ENCODE assay signal across 1 cellular context in genomic region chr19:49155005-49155826, GRCh38.
TF ChIP-seq lines count a peak whose summit lies in the region.

Gene HRC (minus strand): TSS chr19:49155396. CDS start chr19:49155237, 159 bp downstream.

TF ChIP-seq in HepG2, 621 proteins besides CTCF, POLR2A, EP300 and RAD21 (continued from another document and continues in another):
- TF ChIP-seq ZNF263 (CRISPR knock-in tag; IDR thresholded peaks at IDR 0.05) (0 out of 2 replicates have a peak, but pooled peaks have one; percentile 30), KDM5A (IDR thresholded peaks at IDR 0.05; ENCODE audit: borderline replicate concordance, low read length) (no peak), RXRB (CRISPR knock-in tag; IDR thresholded peaks at IDR 0.05; ENCODE audit: borderline replicate concordance) (peak; percentile 50; the same call in 1 of the 2 replicates), BRD4 (CRISPR knock-in tag; IDR thresholded peaks at IDR 0.05) (no peak), ERF (CRISPR knock-in tag; IDR thresholded peaks at IDR 0.05) (peak; percentile 58; the same call in 1 of the 2 replicates), ZSCAN21 (CRISPR knock-in tag; IDR thresholded peaks at IDR 0.05; ENCODE audit: borderline replicate concordance) (0 out of 2 replicates have a peak, but pooled peaks have one; percentile 34), GZF1 (CRISPR knock-in tag; IDR thresholded peaks at IDR 0.05) (no peak), GABPA (IDR thresholded peaks at IDR 0.05; ENCODE audit: low read depth, low read length) (0 out of 2 replicates have a peak, but pooled peaks have one; percentile 6), GABPA (CRISPR knock-in tag; IDR thresholded peaks at IDR 0.05; ENCODE audit: low read depth) (peak; percentile 59), ZNF574 (CRISPR knock-in tag; IDR thresholded peaks at IDR 0.05) (peak; percentile 36), ZNF326 (CRISPR knock-in tag; IDR thresholded peaks at IDR 0.05; ENCODE audit: borderline replicate concordance) (no peak), BRF2 (CRISPR knock-in tag; IDR thresholded peaks at IDR 0.05) (no peak), ZNF557 (CRISPR knock-in tag; IDR thresholded peaks at IDR 0.05) (no peak), ZNF430 (CRISPR knock-in tag; IDR thresholded peaks at IDR 0.05) (peak; percentile 49; the same call in 1 of the 2 replicates), TBX2 (CRISPR knock-in tag; IDR thresholded peaks at IDR 0.05; ENCODE audit: borderline replicate concordance) (peak; percentile 33; the same call in 1 of the 2 replicates), TBP (CRISPR knock-in tag; IDR thresholded peaks at IDR 0.05) (no peak), GATA4 (IDR thresholded peaks at IDR 0.05; ENCODE audit: borderline replicate concordance, low read depth) (no peak), ZNF235 (CRISPR knock-in tag; IDR thresholded peaks at IDR 0.05; ENCODE audit: borderline replicate concordance) (no peak), FOXA3 (CRISPR knock-in tag; IDR thresholded peaks at IDR 0.05) (peak; percentile 29; the same call in 1 of the 2 replicates), ZNF230 (CRISPR knock-in tag; IDR thresholded peaks at IDR 0.05) (peak; percentile 45; the same call in 1 of the 2 replicates), ELF1 (CRISPR knock-in tag; IDR thresholded peaks at IDR 0.05) (peak; percentile 72), RARA (CRISPR knock-in tag; IDR thresholded peaks at IDR 0.05) (peak; percentile 62), PHF20 (CRISPR knock-in tag; IDR thresholded peaks at IDR 0.05) (peak; percentile 62), SNRNP70 (IDR thresholded peaks at IDR 0.05; ENCODE audit: low read depth, low read length) (no peak), ELF3 (CRISPR knock-in tag; IDR thresholded peaks at IDR 0.05) (0 out of 2 replicates have a peak, but pooled peaks have one; percentile 26), IRX3 (CRISPR knock-in tag; IDR thresholded peaks at IDR 0.05; ENCODE audit: borderline replicate concordance, low read depth) (no peak), KLF16 (CRISPR knock-in tag; IDR thresholded peaks at IDR 0.05) (0 out of 4 replicates have a peak, but pooled peaks of 1 of the 2 experiments have one; percentile 22), SPEN (CRISPR knock-in tag; IDR thresholded peaks at IDR 0.05; ENCODE audit: low read depth) (peak; percentile 52; the same call in 1 of the 2 replicates), RARG (CRISPR knock-in tag; IDR thresholded peaks at IDR 0.05; ENCODE audit: low read depth) (no peak), ZNF282 (IDR thresholded peaks at IDR 0.05; ENCODE audit: partially characterized antibody) (no peak), POLR2G (IDR thresholded peaks at IDR 0.05; ENCODE audit: low read depth, low read length) (no peak; the same call in 1 of the 2 replicates), TAF15 (IDR thresholded peaks at IDR 0.05; ENCODE audit: low read depth, low read length, poor library complexity, severe bottlenecking) (no peak), ZNF383 (CRISPR knock-in tag; IDR thresholded peaks at IDR 0.05; ENCODE audit: borderline replicate concordance) (no peak), ATF1 (CRISPR knock-in tag; IDR thresholded peaks at IDR 0.05) (no peak), ESRRA (CRISPR knock-in tag; IDR thresholded peaks at IDR 0.05; ENCODE audit: low read depth) (0 out of 2 replicates have a peak, but pooled peaks have one; percentile 33), FOXM1 (CRISPR knock-in tag; IDR thresholded peaks at IDR 0.05) (no peak), ZNF691 (CRISPR knock-in tag; IDR thresholded peaks at IDR 0.05; ENCODE audit: borderline replicate concordance, low read depth) (0 out of 2 replicates have a peak, but pooled peaks have one; percentile 42), SAP130 (CRISPR knock-in tag; IDR thresholded peaks at IDR 0.05; ENCODE audit: low read depth) (peak; percentile 80), CHD4 (IDR thresholded peaks at IDR 0.05; ENCODE audit: borderline replicate concordance, low read length) (no peak), KAT8 (CRISPR knock-in tag; IDR thresholded peaks at IDR 0.05) (peak; percentile 76), ZNF331 (CRISPR knock-in tag; IDR thresholded peaks at IDR 0.05) (peak; percentile 92), FOXO1 (CRISPR knock-in tag; IDR thresholded peaks at IDR 0.05) (peak; percentile 14; the same call in 1 of the 2 replicates), DBP (CRISPR knock-in tag; IDR thresholded peaks at IDR 0.05; ENCODE audit: not compliant biosample characterization) (no peak), ZNF768 (CRISPR knock-in tag; IDR thresholded peaks at IDR 0.05) (peak; percentile 30; the same call in 1 of the 2 replicates), ZNF576 (CRISPR knock-in tag; IDR thresholded peaks at IDR 0.05) (no peak), PHF8 (CRISPR knock-in tag; IDR thresholded peaks at IDR 0.05) (peak; percentile 61)
- TF ChIP-seq, protein P1, sequence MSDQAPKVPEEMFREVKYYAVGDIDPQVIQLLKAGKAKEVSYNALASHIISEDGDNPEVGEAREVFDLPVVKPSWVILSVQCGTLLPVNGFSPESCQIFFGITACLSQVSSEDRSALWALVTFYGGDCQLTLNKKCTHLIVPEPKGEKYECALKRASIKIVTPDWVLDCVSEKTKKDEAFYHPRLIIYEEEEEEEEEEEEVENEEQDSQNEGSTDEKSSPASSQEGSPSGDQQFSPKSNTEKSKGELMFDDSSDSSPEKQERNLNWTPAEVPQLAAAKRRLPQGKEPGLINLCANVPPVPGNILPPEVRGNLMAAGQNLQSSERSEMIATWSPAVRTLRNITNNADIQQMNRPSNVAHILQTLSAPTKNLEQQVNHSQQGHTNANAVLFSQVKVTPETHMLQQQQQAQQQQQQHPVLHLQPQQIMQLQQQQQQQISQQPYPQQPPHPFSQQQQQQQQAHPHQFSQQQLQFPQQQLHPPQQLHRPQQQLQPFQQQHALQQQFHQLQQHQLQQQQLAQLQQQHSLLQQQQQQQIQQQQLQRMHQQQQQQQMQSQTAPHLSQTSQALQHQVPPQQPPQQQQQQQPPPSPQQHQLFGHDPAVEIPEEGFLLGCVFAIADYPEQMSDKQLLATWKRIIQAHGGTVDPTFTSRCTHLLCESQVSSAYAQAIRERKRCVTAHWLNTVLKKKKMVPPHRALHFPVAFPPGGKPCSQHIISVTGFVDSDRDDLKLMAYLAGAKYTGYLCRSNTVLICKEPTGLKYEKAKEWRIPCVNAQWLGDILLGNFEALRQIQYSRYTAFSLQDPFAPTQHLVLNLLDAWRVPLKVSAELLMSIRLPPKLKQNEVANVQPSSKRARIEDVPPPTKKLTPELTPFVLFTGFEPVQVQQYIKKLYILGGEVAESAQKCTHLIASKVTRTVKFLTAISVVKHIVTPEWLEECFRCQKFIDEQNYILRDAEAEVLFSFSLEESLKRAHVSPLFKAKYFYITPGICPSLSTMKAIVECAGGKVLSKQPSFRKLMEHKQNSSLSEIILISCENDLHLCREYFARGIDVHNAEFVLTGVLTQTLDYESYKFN (CRISPR knock-in tag; conservative IDR thresholded peaks at IDR 0.05) = peak; percentile 56
- TF ChIP-seq, protein P2, sequence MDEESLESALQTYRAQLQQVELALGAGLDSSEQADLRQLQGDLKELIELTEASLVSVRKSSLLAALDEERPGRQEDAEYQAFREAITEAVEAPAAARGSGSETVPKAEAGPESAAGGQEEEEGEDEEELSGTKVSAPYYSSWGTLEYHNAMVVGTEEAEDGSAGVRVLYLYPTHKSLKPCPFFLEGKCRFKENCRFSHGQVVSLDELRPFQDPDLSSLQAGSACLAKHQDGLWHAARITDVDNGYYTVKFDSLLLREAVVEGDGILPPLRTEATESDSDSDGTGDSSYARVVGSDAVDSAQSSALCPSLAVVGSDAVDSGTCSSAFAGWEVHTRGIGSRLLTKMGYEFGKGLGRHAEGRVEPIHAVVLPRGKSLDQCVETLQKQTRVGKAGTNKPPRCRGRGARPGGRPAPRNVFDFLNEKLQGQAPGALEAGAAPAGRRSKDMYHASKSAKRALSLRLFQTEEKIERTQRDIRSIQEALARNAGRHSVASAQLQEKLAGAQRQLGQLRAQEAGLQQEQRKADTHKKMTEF (CRISPR knock-in tag; IDR thresholded peaks at IDR 0.05) = 0 out of 2 replicates have a peak, but pooled peaks have one; percentile 47
- TF ChIP-seq, protein P3, sequence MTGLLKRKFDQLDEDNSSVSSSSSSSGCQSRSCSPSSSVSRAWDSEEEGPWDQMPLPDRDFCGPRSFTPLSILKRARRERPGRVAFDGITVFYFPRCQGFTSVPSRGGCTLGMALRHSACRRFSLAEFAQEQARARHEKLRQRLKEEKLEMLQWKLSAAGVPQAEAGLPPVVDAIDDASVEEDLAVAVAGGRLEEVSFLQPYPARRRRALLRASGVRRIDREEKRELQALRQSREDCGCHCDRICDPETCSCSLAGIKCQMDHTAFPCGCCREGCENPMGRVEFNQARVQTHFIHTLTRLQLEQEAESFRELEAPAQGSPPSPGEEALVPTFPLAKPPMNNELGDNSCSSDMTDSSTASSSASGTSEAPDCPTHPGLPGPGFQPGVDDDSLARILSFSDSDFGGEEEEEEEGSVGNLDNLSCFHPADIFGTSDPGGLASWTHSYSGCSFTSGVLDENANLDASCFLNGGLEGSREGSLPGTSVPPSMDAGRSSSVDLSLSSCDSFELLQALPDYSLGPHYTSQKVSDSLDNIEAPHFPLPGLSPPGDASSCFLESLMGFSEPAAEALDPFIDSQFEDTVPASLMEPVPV (CRISPR knock-in tag; IDR thresholded peaks at IDR 0.05) = no peak
- TF ChIP-seq, protein P4, sequence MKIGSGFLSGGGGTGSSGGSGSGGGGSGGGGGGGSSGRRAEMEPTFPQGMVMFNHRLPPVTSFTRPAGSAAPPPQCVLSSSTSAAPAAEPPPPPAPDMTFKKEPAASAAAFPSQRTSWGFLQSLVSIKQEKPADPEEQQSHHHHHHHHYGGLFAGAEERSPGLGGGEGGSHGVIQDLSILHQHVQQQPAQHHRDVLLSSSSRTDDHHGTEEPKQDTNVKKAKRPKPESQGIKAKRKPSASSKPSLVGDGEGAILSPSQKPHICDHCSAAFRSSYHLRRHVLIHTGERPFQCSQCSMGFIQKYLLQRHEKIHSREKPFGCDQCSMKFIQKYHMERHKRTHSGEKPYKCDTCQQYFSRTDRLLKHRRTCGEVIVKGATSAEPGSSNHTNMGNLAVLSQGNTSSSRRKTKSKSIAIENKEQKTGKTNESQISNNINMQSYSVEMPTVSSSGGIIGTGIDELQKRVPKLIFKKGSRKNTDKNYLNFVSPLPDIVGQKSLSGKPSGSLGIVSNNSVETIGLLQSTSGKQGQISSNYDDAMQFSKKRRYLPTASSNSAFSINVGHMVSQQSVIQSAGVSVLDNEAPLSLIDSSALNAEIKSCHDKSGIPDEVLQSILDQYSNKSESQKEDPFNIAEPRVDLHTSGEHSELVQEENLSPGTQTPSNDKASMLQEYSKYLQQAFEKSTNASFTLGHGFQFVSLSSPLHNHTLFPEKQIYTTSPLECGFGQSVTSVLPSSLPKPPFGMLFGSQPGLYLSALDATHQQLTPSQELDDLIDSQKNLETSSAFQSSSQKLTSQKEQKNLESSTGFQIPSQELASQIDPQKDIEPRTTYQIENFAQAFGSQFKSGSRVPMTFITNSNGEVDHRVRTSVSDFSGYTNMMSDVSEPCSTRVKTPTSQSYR (CRISPR knock-in tag; IDR thresholded peaks at IDR 0.05; ENCODE audit: borderline replicate concordance) = peak; percentile 57; the same call in 1 of the 2 replicates
